In genomic region chr6:158046201-158047119, GRCh38 we compare ENCODE assay signal across 12 cellular contexts.
A peak's percentile ranks its signal among the peaks of the same experiment; 100 is the strongest.
DNase-seq lines count a peak whose midpoint lies in the region; ATAC-seq and TF ChIP-seq lines count a peak whose summit lies in the region.
"Had no signal": no experiment of that assay in that cellular context is flagged by ENCODE, and none has a peak within 500 bp of the region (broad histone marks: within the 10 kb centered on the region; RNA-seq: fewer than 3 reads in every experiment).

No MANE protein-coding gene starts in this region.

- peaks cover 44% of the 10 kb centered on the region for H3K36me3 Mint-ChIP-seq in activated naive CD4-positive, alpha-beta T cell treated with anti-CD3 and anti-CD28 coated beads, Interleukin-2, amount 10 ng/mL, durations not matched to agents 7 days and 5 days

- no peak for TF ChIP-seq CTCF in WERI-Rb-1 (IDR thresholded peaks at IDR 0.05; ENCODE audit: low read depth, low read length)
- no peak for TF ChIP-seq CTCF in right atrium auricular region (IDR thresholded peaks at IDR 0.05)

- CTCF ChIA-PET in activated naive CD4-positive, alpha-beta T cell treated with anti-CD3 and anti-CD28 coated beads, Interleukin-2, amount 10 ng/mL, durations not matched to agents 7 days and 5 days (lab: Charles Lee), result interaction anchor here (0.6 to 3.4 kb wide), 6 partner anchors 20 to 153 kb away, joined by 3 to 15 read pairs (median 4); partner anchors contain the start of gene SYNJ2

- no peak overlapping the region for H3K4me3 Mint-ChIP-seq in activated naive CD4-positive, alpha-beta T cell treated with anti-CD3 and anti-CD28 coated beads, Interleukin-2, amount 10 ng/mL, durations not matched to agents 7 days and 5 days
- H3K4me3 Mint-ChIP-seq: B cell, H9 had no signal

- H3K27me3 ChIP-seq in WERI-Rb-1 (ENCODE audit: insufficient read depth, low read depth, severe bottlenecking) (no peaks in the 10 kb centered on the region), right atrium auricular region (no peaks in the 10 kb centered on the region)
- H3K27me3 ChIP-seq: gastroesophageal sphincter, thyroid gland had no signal

- peaks cover 0 to 36% of the 10 kb centered on the region in 2 donors for H3K4me1 ChIP-seq in right atrium auricular region

- no peak for DNase-seq in activated naive CD4-positive, alpha-beta T cell treated with anti-CD3 and anti-CD28 coated beads, Interleukin-2, amount 10 ng/mL, durations not matched to agents 7 days and 5 days
- DNase-seq in activated naive CD4-positive, alpha-beta T cell treated with Interleukin-2 at 50 U/mL for 16 hours, result no peak
- DNase-seq in WERI-Rb-1 (peak; percentile 87), right atrium auricular region (ENCODE audit: low spot score) (no peak), substantia nigra (lab: John Stamatoyannopoulos, UW) (no peak), NCI-H1417 (lab: John Stamatoyannopoulos, UW) (no peak)
- DNase-seq: H9 had no signal

- H3K4me1 Mint-ChIP-seq in activated naive CD4-positive, alpha-beta T cell treated with anti-CD3 and anti-CD28 coated beads, Interleukin-2, amount 10 ng/mL, durations not matched to agents 7 days and 5 days, result peaks cover 24% of the 10 kb centered on the region
- H3K4me1 Mint-ChIP-seq: B cell had no signal

- ATAC-seq in GM19455 (IDR thresholded peaks at IDR 0.05; ENCODE audit: unreplicated experiment), result no peak
- no peak for ATAC-seq in HG02885 (IDR thresholded peaks at IDR 0.05; ENCODE audit: poor library complexity, unreplicated experiment)
- ATAC-seq: gastroesophageal sphincter had no signal

- H3K27ac ChIP-seq in WERI-Rb-1 (peak overlapping the region; percentile 76), right atrium auricular region (peak overlapping the region; percentile 10 to 94), substantia nigra (ENCODE audit: low read depth, low read length, poor library complexity, severe bottlenecking) (peak overlapping the region; percentile 49)
- H3K27ac ChIP-seq: gastroesophageal sphincter, thyroid gland had no signal

- H3K9me3 ChIP-seq in WERI-Rb-1 (ENCODE audit: severe bottlenecking), result no peaks in the 10 kb centered on the region
- H3K9me3 ChIP-seq in right atrium auricular region, result no peaks in the 10 kb centered on the region
- H3K9me3 ChIP-seq: gastroesophageal sphincter, thyroid gland had no signal

- H3K27ac Mint-ChIP-seq in activated naive CD4-positive, alpha-beta T cell treated with anti-CD3 and anti-CD28 coated beads, Interleukin-2, amount 10 ng/mL, durations not matched to agents 7 days and 5 days, result peak overlapping the region; percentile 58
- H3K27ac Mint-ChIP-seq: B cell had no signal

- H3K36me3 ChIP-seq in WERI-Rb-1 (peaks cover 7% of the 10 kb centered on the region), right atrium auricular region (peaks cover 8% of the 10 kb centered on the region)
- H3K36me3 ChIP-seq: thyroid gland had no signal

- no peaks in the 10 kb centered on the region for H3K27me3 Mint-ChIP-seq in activated naive CD4-positive, alpha-beta T cell treated with anti-CD3 and anti-CD28 coated beads, Interleukin-2, amount 10 ng/mL, durations not matched to agents 7 days and 5 days
- H3K27me3 Mint-ChIP-seq: B cell had no signal

- no peaks in the 10 kb centered on the region for H3K9me3 Mint-ChIP-seq in activated naive CD4-positive, alpha-beta T cell treated with anti-CD3 and anti-CD28 coated beads, Interleukin-2, amount 10 ng/mL, durations not matched to agents 7 days and 5 days
- H3K9me3 Mint-ChIP-seq: H9 had no signal

- H3K4me3 ChIP-seq in WERI-Rb-1 (ENCODE audit: low read depth, low read length), result no peak overlapping the region
- no peak overlapping the region for H3K4me3 ChIP-seq in right atrium auricular region
- H3K4me3 ChIP-seq: gastroesophageal sphincter, thyroid gland had no signal
